Comparison of ENCODE assay signal across 18 cellular contexts in genomic region chr4:159344877-159345276, GRCh38.
DNase-seq lines count a peak whose midpoint lies in the region; ATAC-seq and TF ChIP-seq lines count a peak whose summit lies in the region.
"Had no signal": no experiment of that assay in that cellular context is flagged by ENCODE, and none has a peak within 500 bp of the region (broad histone marks: within the 10 kb centered on the region; RNA-seq: fewer than 3 reads in every experiment).

No MANE protein-coding gene starts in this region.

- no peaks in the 10 kb centered on the region for H3K9me3 ChIP-seq in cardiac muscle cell (ENCODE audit: low read depth)
- H3K9me3 ChIP-seq in right cardiac atrium (ENCODE audit: control insufficient read depth, low read length), result no peaks in the 10 kb centered on the region
- no peaks in the 10 kb centered on the region for H3K9me3 ChIP-seq in heart left ventricle
- H3K9me3 ChIP-seq in skeletal muscle tissue (ENCODE audit: control insufficient read depth in 3 of 3, low read length in 3 of 3), result no peaks in the 10 kb centered on the region
- H3K9me3 ChIP-seq: Caco-2, HAP-1 had no signal

- no peak overlapping the region for H3K4me3 ChIP-seq in cardiac muscle cell
- no peak overlapping the region for H3K4me3 ChIP-seq in right cardiac atrium (ENCODE audit: low read length)
- no peak overlapping the region for H3K4me3 ChIP-seq in heart left ventricle
- H3K4me3 ChIP-seq in skeletal muscle tissue (ENCODE audit: low read length in 3 of 3), result peak overlapping the region in 1 of 3 donors; percentile 4
- H3K4me3 ChIP-seq: BLaER1, HAP-1 had no signal

- H3K4me1 ChIP-seq in cardiac muscle cell (ENCODE audit: low read depth), result peaks cover 10% of the 10 kb centered on the region
- peaks cover 1% of the 10 kb centered on the region for H3K4me1 ChIP-seq in right cardiac atrium (ENCODE audit: control insufficient read depth, insufficient read depth, low read length)
- peaks cover 0 to 26% (median 6%) of the 10 kb centered on the region in 12 donors for H3K4me1 ChIP-seq in heart left ventricle
- peaks cover 5 to 8% (median 7%) of the 10 kb centered on the region in 3 donors for H3K4me1 ChIP-seq in skeletal muscle tissue (ENCODE audit: control insufficient read depth in 3 of 3, insufficient read depth in 3 of 3, low read length in 3 of 3)
- H3K4me1 ChIP-seq: BLaER1, Caco-2, HAP-1 had no signal

- H3K9ac ChIP-seq in skeletal muscle tissue (ENCODE audit: low read depth in 1 of 3, low read length in 3 of 3), result peak overlapping the region in 1 of 3 donors; percentile 17
- H3K9ac ChIP-seq: BLaER1 had no signal

- no peak for TF ChIP-seq CTCF in cardiac muscle cell (IDR thresholded peaks at IDR 0.05; ENCODE audit: low read depth, low read length)
- TF ChIP-seq CTCF in heart left ventricle (IDR thresholded peaks at IDR 0.05), result no peak

- TF ChIP-seq POLR2A in heart left ventricle (IDR thresholded peaks at IDR 0.05), result no peak

- 74% methylated on average over 4 of the region's 4 CpGs for WGBS in right cardiac atrium
- 52 to 71% (median 59%) methylated on average over 4 of the region's 4 CpGs for WGBS in heart left ventricle, 4 donors

- H3K36me3 ChIP-seq in cardiac muscle cell (peaks cover 49% of the 10 kb centered on the region), heart left ventricle (peaks cover 0 to 98% (median 81%) of the 10 kb centered on the region in 9 donors), skeletal muscle tissue (ENCODE audit: control insufficient read depth in 3 of 3, insufficient read depth in 3 of 3, low read length in 3 of 3) (peaks cover 31 to 50% (median 48%) of the 10 kb centered on the region in 3 donors)

- DNase-seq in cardiac muscle cell (ENCODE audit: low read depth in 1 of 2, low spot score in 1 of 2), result no peak
- no peak for DNase-seq in right cardiac atrium
- DNase-seq in heart left ventricle, result no peak
- no peak for DNase-seq in left ventricle myocardium superior
- DNase-seq in mesenteric fat pad (ENCODE audit: low spot score), result no peak
- no peak for DNase-seq in stimulated activated naive CD8-positive, alpha-beta T cell treated with anti-CD3 and anti-CD28 coated beads, Interleukin-15, Interleukin-2, amounts not matched to agents 100 U/mL and 50 U/mL, for 24 hours
- DNase-seq in superior temporal gyrus (ENCODE audit: extremely low spot score), result no peak
- DNase-seq: Caco-2; CD4-positive, CD25-positive, alpha-beta regulatory T cell; CD8-positive, alpha-beta T cell; DMS153; DND-41; GOT3; HFFc6 had no signal

- ATAC-seq in right cardiac atrium (no peak), heart left ventricle (peak; percentile 68 to 87 (median 78)), left ventricle myocardium superior (peak; percentile 86)
- no peak for ATAC-seq in stimulated activated naive CD8-positive, alpha-beta T cell treated with anti-CD3 and anti-CD28 coated beads, Interleukin-15, Interleukin-2, amounts not matched to agents 100 U/mL and 50 U/mL, for 24 hours
- ATAC-seq: CD8-positive, alpha-beta T cell had no signal

- H3K27me3 ChIP-seq in cardiac muscle cell, result no peaks in the 10 kb centered on the region
- no peaks in the 10 kb centered on the region for H3K27me3 ChIP-seq in right cardiac atrium (ENCODE audit: control insufficient read depth, insufficient read depth)
- no peaks in the 10 kb centered on the region for H3K27me3 ChIP-seq in heart left ventricle
- H3K27me3 ChIP-seq in skeletal muscle tissue (ENCODE audit: control insufficient read depth in 3 of 3, insufficient read depth in 3 of 3, low read length in 3 of 3), result no peaks in the 10 kb centered on the region
- H3K27me3 ChIP-seq: BLaER1 had no signal

- intact Hi-C loops in right cardiac atrium (cut with DNase I), result no loop called here
- intact Hi-C loops in heart left ventricle (cut with DNase I), result loop anchor here in 1 of 10 donors (5.0 kb wide), 1 partner anchor 97 kb away; no protein-coding TSS in a partner anchor
- intact Hi-C loops in left ventricle myocardium superior (cut with micrococcal nuclease), result loop anchor here (10.0 kb wide), 1 partner anchor 70 kb away; no protein-coding TSS in a partner anchor

- H3K27ac ChIP-seq in cardiac muscle cell, result peak overlapping the region; percentile 44
- H3K27ac ChIP-seq in right cardiac atrium (ENCODE audit: low read length), result no peak overlapping the region
- H3K27ac ChIP-seq in heart left ventricle, result peak overlapping the region in 8 of 12 donors; percentile 2 to 46 (median 28)
- peak overlapping the region; percentile 16 for H3K27ac ChIP-seq in skeletal muscle tissue (ENCODE audit: low read depth, low read length)
- H3K27ac ChIP-seq: BLaER1, C4-2B had no signal

Comparison
In these comparisons a context has a peak if more than half of its experiments do, and no peak if none do; other contexts are left out.
1. ATAC-seq: peak in heart left ventricle (4 of 4) and left ventricle myocardium superior (single experiment); none in right cardiac atrium (0 of 2) and stimulated activated naive CD8-positive, alpha-beta T cell treated with anti-CD3 and anti-CD28 coated beads, Interleukin-15, Interleukin-2, amounts not matched to agents 100 U/mL and 50 U/mL, for 24 hours (single experiment).